ENCODE assay signal across 23 cellular contexts in genomic region chr1:222624214-222624613, GRCh38. TPM values are rescaled to one million over a fixed set of nuclear protein-coding genes. Genes with fewer than 3 reads are reported as not detected.
DNase-seq lines count a peak whose midpoint lies in the region; ATAC-seq, FAIRE-seq and TF ChIP-seq lines count a peak whose summit lies in the region.
"Had no signal": no experiment of that assay in that cellular context is flagged by ENCODE, and none has a peak within 500 bp of the region (broad histone marks: within the 10 kb centered on the region; RNA-seq: fewer than 3 reads in every experiment).

No MANE protein-coding gene starts in this region.

- DNase-seq in left ventricle myocardium superior (no peak), heart right ventricle (no peak), K562 (ENCODE audit: extremely low read depth in 1 of 4, low spot score in 3 of 4) (no peak)
- DNase-seq in stimulated activated naive B cell treated with anti-CD40 and anti-IgM and Interleukin-4, amounts not matched to agents 10 μg/mL and 1 μg/mL and 100 μg/mL, for 72 hours: no peak
- DNase-seq: 8988T; ACHN; BE2C; C1 segment of cervical spinal cord; CD4-positive, alpha-beta memory T cell; CD4-positive, CD25-positive, alpha-beta regulatory T cell; CD8-positive, alpha-beta memory T cell; COR-L47; DMS79 treated with DMSO at 0.1 percent for 48 hours; GF-D8 had no signal

- H3K9ac ChIP-seq in K562 (ENCODE audit: insufficient read depth in 1 of 2, low read depth in 2 of 2, low read length in 2 of 2): no peak overlapping the region
- H3K9ac ChIP-seq: BLaER1 had no signal

- no peak for TF ChIP-seq RAD21 in K562 (CRISPR knock-in tag; conservative IDR thresholded peaks at IDR 0.05 in 1 of 2, IDR thresholded peaks at IDR 0.05 in 1 of 2)

- H3K36me3 ChIP-seq in heart right ventricle (peaks cover 0 to 82% (median 40%) of the 10 kb centered on the region in 9 donors), K562 (ENCODE audit: control insufficient read depth, insufficient read depth, low read length) (peaks cover 78% of the 10 kb centered on the region)

- CTCF ChIA-PET in K562 (lab: Yijun Ruan, JAX; ENCODE audit: low intra/inter-chr PET ratio): no interaction called here

- no TSS peak for BruUV-seq in K562 (replicated peaks; lab: Mats Ljungman, UMichigan)

- no peak overlapping the region for H3K4me2 ChIP-seq in K562 (ENCODE audit: insufficient read depth, low read length)
- H3K4me2 ChIP-seq: BLaER1 had no signal

- H3K27me3 ChIP-seq in heart right ventricle (no peaks in the 10 kb centered on the region), K562 (ENCODE audit: control insufficient read depth in 2 of 2, insufficient read depth in 2 of 2, low read length in 2 of 2) (no peaks in the 10 kb centered on the region)
- H3K27me3 ChIP-seq: BE2C, BLaER1 had no signal

- H3K9me3 ChIP-seq in heart right ventricle: no peaks in the 10 kb centered on the region
- H3K9me3 ChIP-seq in K562 (replicated peaks; ENCODE audit: control insufficient read depth, insufficient read depth, low read depth, low read length): no peaks in the 10 kb centered on the region
- H3K9me3 ChIP-seq: BE2C, BLaER1 had no signal

- H3K9me3 Mint-ChIP-seq in stimulated activated naive B cell treated with anti-CD40 and anti-IgM and Interleukin-4, amounts not matched to agents 10 μg/mL and 1 μg/mL and 100 μg/mL, for 72 hours: no peaks in the 10 kb centered on the region
- H3K9me3 Mint-ChIP-seq: CD14-positive monocyte; CD4-positive, alpha-beta memory T cell; CD4-positive, CD25-positive, alpha-beta regulatory T cell; CD8-positive, alpha-beta memory T cell had no signal

- no peak overlapping the region for H3K27ac ChIP-seq in heart right ventricle
- no peak overlapping the region for H3K27ac ChIP-seq in K562 (ENCODE audit: extremely low read depth, low read depth, low read length)
- H3K27ac ChIP-seq: BLaER1 had no signal

- FAIRE-seq in TTC549 (lab: Jason Lieb, UNC) (peak; percentile 29), K562 (lab: Jason Lieb, UNC) (no peak)
- FAIRE-seq: A204.1, G401.6, GM12891, GM18507 had no signal

- ATAC-seq in left ventricle myocardium superior (peak; percentile 71), heart right ventricle (no peak), K562 (no peak), HG02852 (IDR thresholded peaks at IDR 0.05; ENCODE audit: unreplicated experiment) (no peak), GM18505 (IDR thresholded peaks at IDR 0.05; ENCODE audit: unreplicated experiment) (no peak)
- no peak for ATAC-seq in stimulated activated naive B cell treated with anti-CD40 and anti-IgM and Interleukin-4, amounts not matched to agents 10 μg/mL and 1 μg/mL and 100 μg/mL, for 72 hours (replicated peaks)

- H3K4me3 Mint-ChIP-seq in stimulated activated naive B cell treated with anti-CD40 and anti-IgM and Interleukin-4, amounts not matched to agents 10 μg/mL and 1 μg/mL and 100 μg/mL, for 72 hours: no peak overlapping the region
- H3K4me3 Mint-ChIP-seq: CD14-positive monocyte; CD4-positive, alpha-beta memory T cell; CD4-positive, CD25-positive, alpha-beta regulatory T cell; CD8-positive, alpha-beta memory T cell had no signal

- no peak for TF ChIP-seq CTCF in heart right ventricle (IDR thresholded peaks at IDR 0.05)
- TF ChIP-seq CTCF in K562 (IDR thresholded peaks at IDR 0.05 in 2 of 3, conservative IDR thresholded peaks at IDR 0.05 in 1 of 3; ENCODE audit: insufficient read depth in 2 of 3, low read depth in 1 of 3, low read length in 3 of 3): no peak

- TF ChIP-seq POLR2A in K562 (conservative IDR thresholded peaks at IDR 0.05) (no peak), GM18505 (IDR thresholded peaks at IDR 0.05; ENCODE audit: borderline replicate concordance, extremely low read depth, insufficient read depth, insufficient read length) (no peak)

- WGBS in heart right ventricle, 2 donors: 66 to 80% methylated on average over 7 of the region's 7 CpGs
- WGBS in K562 (ENCODE audit: insufficient coverage, low coverage, missing lambda C conversion rate): 95% methylated on average over 7 of the region's 7 CpGs

- POLR2A ChIA-PET in K562 (lab: Yijun Ruan, JAX): interaction anchor here (1.4 kb wide), 1 partner anchor 10 kb away, joined by 5 read pairs; no protein-coding TSS in a partner anchor

- H3K9me1 ChIP-seq in K562 (ENCODE audit: control insufficient read depth, insufficient read depth, low read length): no peaks in the 10 kb centered on the region

- peaks cover 9% of the 10 kb centered on the region; the same call in 1 of the 2 replicates for H4K20me1 ChIP-seq in K562 (replicated peaks; ENCODE audit: control insufficient read depth, insufficient read depth, low read length)

- H3K4me1 ChIP-seq in heart right ventricle (peaks cover 0 to 12% (median 8%) of the 10 kb centered on the region in 9 donors), K562 (replicated peaks in 1 of 2; ENCODE audit: control insufficient read depth in 2 of 2, insufficient read depth in 2 of 2, low read length in 2 of 2) (peaks cover 0 to 5% of the 10 kb centered on the region in 2 experiments; a peak in 2 of 5 replicates)
- H3K4me1 ChIP-seq: BE2C had no signal

- peaks cover 22% of the 10 kb centered on the region for H3K79me2 ChIP-seq in K562 (ENCODE audit: control insufficient read depth, insufficient read depth, low read length)

- H2AFZ ChIP-seq in K562 (ENCODE audit: low read depth, low read length): no peak overlapping the region

- intact Hi-C loops in left ventricle myocardium superior (cut with micrococcal nuclease) (no loop called here), heart right ventricle (cut with DNase I) (no loop called here), K562 (cut with micrococcal nuclease) (no loop called here)

- in situ Hi-C loops in K562 (cut with MboI): no loop called here

- no peaks in the 10 kb centered on the region for H3K27me3 Mint-ChIP-seq in stimulated activated naive B cell treated with anti-CD40 and anti-IgM and Interleukin-4, amounts not matched to agents 10 μg/mL and 1 μg/mL and 100 μg/mL, for 72 hours
- H3K27me3 Mint-ChIP-seq: CD4-positive, alpha-beta memory T cell; CD4-positive, CD25-positive, alpha-beta regulatory T cell; CD8-positive, alpha-beta memory T cell had no signal

- H3K4me3 ChIP-seq in heart right ventricle (no peak overlapping the region), K562 (no peak overlapping the region)
- H3K4me3 ChIP-seq: BLaER1 had no signal

- H3K4me1 Mint-ChIP-seq in stimulated activated naive B cell treated with anti-CD40 and anti-IgM and Interleukin-4, amounts not matched to agents 10 μg/mL and 1 μg/mL and 100 μg/mL, for 72 hours: peaks cover 13 to 21% of the 10 kb centered on the region in 2 donors

- TF ChIP-seq EP300 in K562 (IDR thresholded peaks at IDR 0.05; ENCODE audit: low read length): no peak

- H3K36me3 Mint-ChIP-seq in stimulated activated naive B cell treated with anti-CD40 and anti-IgM and Interleukin-4, amounts not matched to agents 10 μg/mL and 1 μg/mL and 100 μg/mL, for 72 hours: peaks cover 35 to 56% of the 10 kb centered on the region in 2 donors

- H3K27ac Mint-ChIP-seq in stimulated activated naive B cell treated with anti-CD40 and anti-IgM and Interleukin-4, amounts not matched to agents 10 μg/mL and 1 μg/mL and 100 μg/mL, for 72 hours: no peak overlapping the region

RNA-seq across cellular contexts. Expression of gene MIA3, which starts 6.3 kb away (rescaled TPM):
- total RNA-seq in left ventricle myocardium superior (65.5 TPM), heart right ventricle (10 to 100 TPM; 44.0 to 72.5 (median 59.0) TPM), K562 (2014; rRNA removed) (38.6 and 57.8 TPM in 2 replicates), K562 (2014; rRNA removed; fragmentation: Illumina TruSeq; extraction: Trizol) (64.3 and 68.1 TPM in 2 replicates), K562 (2015; rRNA removed; fragmentation: Illumina TruSeq; extraction: Trizol) (72.8 and 79.8 TPM in 2 replicates), K562 (2021) (64.9 and 67.5 TPM in 2 replicates)
- polyA plus RNA-seq in heart right ventricle (10 to 100 TPM; 22.8 to 33.8 TPM), K562 (2011; rRNA removed) (34.0 and 63.3 TPM in 2 replicates), K562 (2014; fragmentation: Illumina TruSeq; extraction: Trizol) (61.7 and 89.4 TPM in 2 replicates), K562 (2014; fragmentation: Nextera tagmentation; extraction: Ambion mirVana) (10 to 100 TPM; 21.6 to 40.8 TPM), K562 (2014; rRNA removed) (33.1 and 34.4 TPM in 2 replicates)
- total RNA-seq in K562 (2011; cell fraction: chromatin; rRNA removed; ENCODE audit: low replicate concordance): 45.8 and 148 TPM in 2 replicates
- total RNA-seq in K562 (2011; cell fraction: nucleolus; rRNA removed): 35.4 and 43.8 TPM in 2 replicates
- 64.4 and 101 TPM in 2 replicates for total RNA-seq in K562 (2011; cell fraction: nucleoplasm; rRNA removed)
- 54.4 and 81.8 TPM in 2 replicates for polyA plus RNA-seq in K562 (2011; cell fraction: cytosol; rRNA removed)
- 285 and 344 TPM in 2 replicates for polyA plus RNA-seq in K562 (2011; cell fraction: nucleus; rRNA removed)
- 43.6 and 50.3 TPM in 2 replicates for polyA plus RNA-seq in K562 (2012)
- 52.5 and 69.6 TPM in 2 replicates for polyA minus RNA-seq in K562 (2011; rRNA and poly(A)+ RNA removed)
- 28.4 and 36.3 TPM in 2 replicates for polyA minus RNA-seq in K562 (2011; cell fraction: cytosol; rRNA and poly(A)+ RNA removed)
- polyA minus RNA-seq in K562 (2011; cell fraction: nucleus; rRNA and poly(A)+ RNA removed): 44.2 and 79.3 TPM in 2 replicates

RNA-seq across cellular contexts. Expression of gene TAF1A, which starts 34.5 kb away (rescaled TPM):
- 2.6 TPM for total RNA-seq in left ventricle myocardium superior
- total RNA-seq in heart right ventricle: 1 to 10 TPM; 1.3 to 3.3 (median 1.8) TPM
- 1 to 10 TPM; 1.1 to 1.2 TPM for polyA plus RNA-seq in heart right ventricle
- 18.1 and 45.1 TPM in 2 replicates for total RNA-seq in K562 (2011; cell fraction: chromatin; rRNA removed; ENCODE audit: low replicate concordance)
- total RNA-seq in K562 (2011; cell fraction: nucleolus; rRNA removed): 5.3 and 6.3 TPM in 2 replicates
- total RNA-seq in K562 (2011; cell fraction: nucleoplasm; rRNA removed): 16.3 and 24.0 TPM in 2 replicates
- 16.9 and 23.3 TPM in 2 replicates for total RNA-seq in K562 (2014; rRNA removed)
- total RNA-seq in K562 (2014; rRNA removed; fragmentation: Illumina TruSeq; extraction: Trizol): 32.6 and 33.0 TPM in 2 replicates
- total RNA-seq in K562 (2015; rRNA removed; fragmentation: Illumina TruSeq; extraction: Trizol): 27.3 and 30.8 TPM in 2 replicates
- 22.2 and 23.4 TPM in 2 replicates for total RNA-seq in K562 (2021)
- 14.6 and 17.8 TPM in 2 replicates for polyA plus RNA-seq in K562 (2011; rRNA removed)
- 2.8 and 6.9 TPM in 2 replicates for polyA plus RNA-seq in K562 (2011; cell fraction: cytosol; rRNA removed)
- 15.1 and 19.4 TPM in 2 replicates for polyA plus RNA-seq in K562 (2011; cell fraction: nucleus; rRNA removed)
- 8.4 and 17.0 TPM in 2 replicates for polyA plus RNA-seq in K562 (2012)
- 20.2 and 25.3 TPM in 2 replicates for polyA plus RNA-seq in K562 (2014; fragmentation: Illumina TruSeq; extraction: Trizol)
- polyA plus RNA-seq in K562 (2014; fragmentation: Nextera tagmentation; extraction: Ambion mirVana): 10 to 100 TPM; 33.6 to 36.8 TPM
- 19.3 and 20.0 TPM in 2 replicates for polyA plus RNA-seq in K562 (2014; rRNA removed)
- 18.5 and 20.2 TPM in 2 replicates for polyA minus RNA-seq in K562 (2011; rRNA and poly(A)+ RNA removed)
- 6.5 and 13.6 TPM in 2 replicates for polyA minus RNA-seq in K562 (2011; cell fraction: cytosol; rRNA and poly(A)+ RNA removed)
- polyA minus RNA-seq in K562 (2011; cell fraction: nucleus; rRNA and poly(A)+ RNA removed): 17.0 and 25.1 TPM in 2 replicates
